In the genomic region with DNA sequence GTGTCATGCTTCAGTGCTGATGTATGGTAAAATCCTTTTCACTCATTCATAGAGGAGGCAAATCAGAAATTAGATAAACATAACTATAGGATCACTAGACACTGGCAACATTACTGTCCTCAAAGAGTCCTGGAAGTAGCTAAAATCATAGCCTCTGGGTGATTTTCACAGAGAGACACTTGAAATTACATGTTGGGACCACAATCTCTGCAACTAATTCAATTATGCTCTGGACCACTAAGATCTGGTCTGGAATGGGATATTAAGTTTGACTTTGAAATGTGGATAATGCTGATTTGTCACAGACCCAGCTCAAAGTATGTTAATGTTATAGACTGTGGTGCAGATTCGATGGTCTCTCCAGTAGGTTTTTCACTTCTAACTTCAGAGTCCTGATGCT, we compare ENCODE assay signal across 24 cellular contexts.
"Had no signal": no experiment of that assay in that cellular context is flagged by ENCODE, and none has a peak within 500 bp of the region (broad histone marks: within the 10 kb centered on the region; RNA-seq: fewer than 3 reads in every experiment).

No MANE protein-coding gene starts in this region.

- ATAC-seq: activated T-cell treated with anti-CD3 and anti-CD28 coated beads, Interleukin-2, amount 50 U/mL, for 4 hours; activated T-helper 17 cell treated with anti-CD3 and anti-CD28 coated beads, Interleukin-2, amount 50 U/mL, for 72 hours; esophagus mucosa had no signal

- DNase-seq: activated CD4-positive, alpha-beta memory T cell treated with anti-CD3 and anti-CD28 coated beads, Interleukin-2, amount 10 ng/mL, durations not matched to agents 7 days and 5 days; activated CD4-positive, alpha-beta T cell treated with anti-CD3 and anti-CD28 coated beads for 1 hour; activated CD4-positive, alpha-beta T cell treated with anti-CD3 and anti-CD28 coated beads for 4 hours; activated CD4-positive, alpha-beta T cell treated with anti-CD3 and anti-CD28 coated beads, Interleukin-2, amount 10 ng/mL, durations not matched to agents 7 days and 5 days; activated CD4-positive, alpha-beta T cell treated with anti-CD3 and anti-CD28 coated beads, Interleukin-2, amount 50 U/mL, for 4 hours; activated CD4-positive, CD25-positive, alpha-beta regulatory T cell; activated CD8-positive, alpha-beta memory T cell treated with anti-CD3 and anti-CD28 coated beads for 24 hours; activated effector memory CD4-positive, alpha-beta T cell treated with Interleukin-2 at 50 U/mL for 16 hours; activated gamma-delta T cell treated with Interleukin-2 at 50 U/mL for 16 hours; activated naive CD4-positive, alpha-beta T cell treated with anti-CD3 and anti-CD28 coated beads, Interleukin-2, amount 50 U/mL, for 16 hours; activated naive CD4-positive, alpha-beta T cell treated with Interleukin-2 at 50 U/mL for 16 hours; activated T-cell treated with anti-CD3 and anti-CD28 coated beads, Interleukin-2, amount 50 U/mL, for 4 hours; amniotic stem cell; anterior cingulate cortex; brain microvascular endothelial cell; dorsolateral prefrontal cortex; effector memory CD4-positive, alpha-beta T cell; endodermal cell; foreskin fibroblast; head of caudate nucleus; T-helper 2 cell had no signal

- H3K36me3 ChIP-seq: brain microvascular endothelial cell had no signal

- H3K27me3 ChIP-seq: brain microvascular endothelial cell, dorsolateral prefrontal cortex had no signal

- H3K27ac ChIP-seq: brain microvascular endothelial cell, coronary artery had no signal

- H3K4me3 ChIP-seq: coronary artery, dorsolateral prefrontal cortex had no signal
